Comparison of ENCODE assay signal across 15 cellular contexts in genomic region chr5:30287890-30288289, GRCh38.
DNase-seq lines count a peak whose midpoint lies in the region; ATAC-seq, FAIRE-seq and TF ChIP-seq lines count a peak whose summit lies in the region.
"Had no signal": no experiment of that assay in that cellular context is flagged by ENCODE, and none has a peak within 500 bp of the region (broad histone marks: within the 10 kb centered on the region; RNA-seq: fewer than 3 reads in every experiment).

No MANE protein-coding gene starts in this region.

- peaks cover 6 to 10% of the 10 kb centered on the region in 2 donors for H3K9me3 ChIP-seq in kidney (ENCODE audit: control insufficient read depth in 1 of 2, low read length in 2 of 2)
- H3K9me3 ChIP-seq: HAP-1 had no signal

- H3K4me3 Mint-ChIP-seq in GM23338, result no peak overlapping the region
- H3K4me3 Mint-ChIP-seq: CD14-positive monocyte; CD8-positive, alpha-beta T cell had no signal

- no peaks in the 10 kb centered on the region for H3K27me3 ChIP-seq in GM23338 (ENCODE audit: insufficient read depth)

- TF ChIP-seq CTCF in kidney (IDR thresholded peaks at IDR 0.05; ENCODE audit: borderline replicate concordance, extremely low read depth, insufficient read depth) (no peak), GM23338 (conservative IDR thresholded peaks at IDR 0.05; ENCODE audit: low read depth in 2 of 2) (no peak)

- H3K4me1 Mint-ChIP-seq in GM23338, result no peaks in the 10 kb centered on the region
- H3K4me1 Mint-ChIP-seq: CD14-positive monocyte had no signal

- H3K36me3 ChIP-seq in kidney (ENCODE audit: control insufficient read depth in 1 of 2, insufficient read depth in 2 of 2, low read length in 2 of 2) (no peaks in the 10 kb centered on the region), GM23338 (ENCODE audit: insufficient read depth) (no peaks in the 10 kb centered on the region)
- H3K36me3 ChIP-seq: HAP-1 had no signal

- H3K27ac ChIP-seq in kidney (ENCODE audit: low read depth in 2 of 2, low read length in 2 of 2) (no peak overlapping the region), GM23338 (ENCODE audit: low read depth) (no peak overlapping the region)

- H3K9me2 ChIP-seq in GM23338 (ENCODE audit: insufficient read depth), result peaks cover 4% of the 10 kb centered on the region; the same call in 1 of the 2 replicates

- no peak overlapping the region for H3K4me3 ChIP-seq in kidney (ENCODE audit: low read length in 2 of 2)
- no peak overlapping the region for H3K4me3 ChIP-seq in GM23338
- H3K4me3 ChIP-seq: HAP-1 had no signal

- peaks cover 10% of the 10 kb centered on the region for H3K9me3 Mint-ChIP-seq in GM23338

- in situ Hi-C loops in Caki2 (cut with HindIII; ENCODE audit: low pct_unique_long_range_greater_than_20kb, low sequenced_read_pairs), result no loop called here

- DNase-seq in Caki2 (ENCODE audit: low read depth), result peak; percentile 5
- DNase-seq in RCC 7860 (ENCODE audit: low spot score), result no peak
- no peak for DNase-seq in kidney
- no peak for DNase-seq in activated T-cell treated with anti-CD3 and anti-CD28 coated beads, Interleukin-2, amount 50 U/mL, for 48 hours
- DNase-seq in GM23338 (ENCODE audit: low spot score), result no peak
- DNase-seq: CD8-positive, alpha-beta T cell; COR-L47; DND-41; GF-D8; IMR-90 had no signal

- FAIRE-seq in A204.1 (lab: Jason Lieb, UNC) (peak; percentile 47), RCC 7860 (lab: Jason Lieb, UNC) (peak; percentile 57), kidney (lab: Jason Lieb, UNC) (peak; percentile 55)
- FAIRE-seq: GM19239, H1 had no signal

- H4K20me1 ChIP-seq in GM23338 (replicated peaks; ENCODE audit: insufficient read depth), result no peaks in the 10 kb centered on the region

- no peaks in the 10 kb centered on the region for H3F3A ChIP-seq in GM23338 (replicated peaks; ENCODE audit: low read depth)

- H3K36me3 Mint-ChIP-seq in GM23338 (ENCODE audit: low read depth), result peaks cover 3% of the 10 kb centered on the region; the same call in 2 of the 3 replicates
- H3K36me3 Mint-ChIP-seq: CD14-positive monocyte; CD8-positive, alpha-beta T cell had no signal

- no peak overlapping the region for H3K9ac ChIP-seq in kidney (ENCODE audit: low read length in 2 of 2)

- no peaks in the 10 kb centered on the region for H3K27me3 Mint-ChIP-seq in GM23338 (ENCODE audit: insufficient read depth, low read depth, poor library complexity)

- no peak for ATAC-seq in GM23338
- ATAC-seq: CD8-positive, alpha-beta T cell had no signal

- H3K4me1 ChIP-seq in kidney (ENCODE audit: control insufficient read depth in 1 of 2, insufficient read depth in 1 of 2, low read depth in 1 of 2, low read length in 2 of 2) (no peaks in the 10 kb centered on the region), GM23338 (ENCODE audit: insufficient read depth) (no peaks in the 10 kb centered on the region)
- H3K4me1 ChIP-seq: HAP-1 had no signal

- H2AFZ ChIP-seq in GM23338, result no peak overlapping the region

- intact Hi-C loops in kidney (cut with DNase I), result no loop called here

- H3K4me2 ChIP-seq in GM23338, result no peak overlapping the region

- no peak overlapping the region for H3K27ac Mint-ChIP-seq in GM23338
- H3K27ac Mint-ChIP-seq: CD14-positive monocyte; CD8-positive, alpha-beta T cell had no signal

- H3K79me2 ChIP-seq in GM23338 (replicated peaks; ENCODE audit: insufficient read depth), result no peaks in the 10 kb centered on the region

TF ChIP-seq in GM23338, 12 proteins besides CTCF, POLR2A, EP300 and RAD21:
- TF ChIP-seq STAT1 (IDR thresholded peaks at IDR 0.05; ENCODE audit: unreplicated experiment) (no peak), JUNB (IDR thresholded peaks at IDR 0.05; ENCODE audit: unreplicated experiment) (no peak), ZNF114 (CRISPR knock-in tag; IDR thresholded peaks at IDR 0.05) (no peak), POLR2AphosphoS5 (IDR thresholded peaks at IDR 0.05; ENCODE audit: low read depth) (no peak), ETS1 (IDR thresholded peaks at IDR 0.05) (no peak), CREB1 (CRISPR knock-in tag; IDR thresholded peaks at IDR 0.05; ENCODE audit: low read depth) (no peak), NANOG (IDR thresholded peaks at IDR 0.05; ENCODE audit: borderline replicate concordance) (no peak), EZH2 (IDR thresholded peaks at IDR 0.05; ENCODE audit: low read depth, unreplicated experiment) (no peak), ZNF331 (CRISPR knock-in tag; IDR thresholded peaks at IDR 0.05; ENCODE audit: low read depth) (no peak), EZH2phosphoT487 (IDR thresholded peaks at IDR 0.05; ENCODE audit: unreplicated experiment) (no peak)
- TF ChIP-seq, protein P1, sequence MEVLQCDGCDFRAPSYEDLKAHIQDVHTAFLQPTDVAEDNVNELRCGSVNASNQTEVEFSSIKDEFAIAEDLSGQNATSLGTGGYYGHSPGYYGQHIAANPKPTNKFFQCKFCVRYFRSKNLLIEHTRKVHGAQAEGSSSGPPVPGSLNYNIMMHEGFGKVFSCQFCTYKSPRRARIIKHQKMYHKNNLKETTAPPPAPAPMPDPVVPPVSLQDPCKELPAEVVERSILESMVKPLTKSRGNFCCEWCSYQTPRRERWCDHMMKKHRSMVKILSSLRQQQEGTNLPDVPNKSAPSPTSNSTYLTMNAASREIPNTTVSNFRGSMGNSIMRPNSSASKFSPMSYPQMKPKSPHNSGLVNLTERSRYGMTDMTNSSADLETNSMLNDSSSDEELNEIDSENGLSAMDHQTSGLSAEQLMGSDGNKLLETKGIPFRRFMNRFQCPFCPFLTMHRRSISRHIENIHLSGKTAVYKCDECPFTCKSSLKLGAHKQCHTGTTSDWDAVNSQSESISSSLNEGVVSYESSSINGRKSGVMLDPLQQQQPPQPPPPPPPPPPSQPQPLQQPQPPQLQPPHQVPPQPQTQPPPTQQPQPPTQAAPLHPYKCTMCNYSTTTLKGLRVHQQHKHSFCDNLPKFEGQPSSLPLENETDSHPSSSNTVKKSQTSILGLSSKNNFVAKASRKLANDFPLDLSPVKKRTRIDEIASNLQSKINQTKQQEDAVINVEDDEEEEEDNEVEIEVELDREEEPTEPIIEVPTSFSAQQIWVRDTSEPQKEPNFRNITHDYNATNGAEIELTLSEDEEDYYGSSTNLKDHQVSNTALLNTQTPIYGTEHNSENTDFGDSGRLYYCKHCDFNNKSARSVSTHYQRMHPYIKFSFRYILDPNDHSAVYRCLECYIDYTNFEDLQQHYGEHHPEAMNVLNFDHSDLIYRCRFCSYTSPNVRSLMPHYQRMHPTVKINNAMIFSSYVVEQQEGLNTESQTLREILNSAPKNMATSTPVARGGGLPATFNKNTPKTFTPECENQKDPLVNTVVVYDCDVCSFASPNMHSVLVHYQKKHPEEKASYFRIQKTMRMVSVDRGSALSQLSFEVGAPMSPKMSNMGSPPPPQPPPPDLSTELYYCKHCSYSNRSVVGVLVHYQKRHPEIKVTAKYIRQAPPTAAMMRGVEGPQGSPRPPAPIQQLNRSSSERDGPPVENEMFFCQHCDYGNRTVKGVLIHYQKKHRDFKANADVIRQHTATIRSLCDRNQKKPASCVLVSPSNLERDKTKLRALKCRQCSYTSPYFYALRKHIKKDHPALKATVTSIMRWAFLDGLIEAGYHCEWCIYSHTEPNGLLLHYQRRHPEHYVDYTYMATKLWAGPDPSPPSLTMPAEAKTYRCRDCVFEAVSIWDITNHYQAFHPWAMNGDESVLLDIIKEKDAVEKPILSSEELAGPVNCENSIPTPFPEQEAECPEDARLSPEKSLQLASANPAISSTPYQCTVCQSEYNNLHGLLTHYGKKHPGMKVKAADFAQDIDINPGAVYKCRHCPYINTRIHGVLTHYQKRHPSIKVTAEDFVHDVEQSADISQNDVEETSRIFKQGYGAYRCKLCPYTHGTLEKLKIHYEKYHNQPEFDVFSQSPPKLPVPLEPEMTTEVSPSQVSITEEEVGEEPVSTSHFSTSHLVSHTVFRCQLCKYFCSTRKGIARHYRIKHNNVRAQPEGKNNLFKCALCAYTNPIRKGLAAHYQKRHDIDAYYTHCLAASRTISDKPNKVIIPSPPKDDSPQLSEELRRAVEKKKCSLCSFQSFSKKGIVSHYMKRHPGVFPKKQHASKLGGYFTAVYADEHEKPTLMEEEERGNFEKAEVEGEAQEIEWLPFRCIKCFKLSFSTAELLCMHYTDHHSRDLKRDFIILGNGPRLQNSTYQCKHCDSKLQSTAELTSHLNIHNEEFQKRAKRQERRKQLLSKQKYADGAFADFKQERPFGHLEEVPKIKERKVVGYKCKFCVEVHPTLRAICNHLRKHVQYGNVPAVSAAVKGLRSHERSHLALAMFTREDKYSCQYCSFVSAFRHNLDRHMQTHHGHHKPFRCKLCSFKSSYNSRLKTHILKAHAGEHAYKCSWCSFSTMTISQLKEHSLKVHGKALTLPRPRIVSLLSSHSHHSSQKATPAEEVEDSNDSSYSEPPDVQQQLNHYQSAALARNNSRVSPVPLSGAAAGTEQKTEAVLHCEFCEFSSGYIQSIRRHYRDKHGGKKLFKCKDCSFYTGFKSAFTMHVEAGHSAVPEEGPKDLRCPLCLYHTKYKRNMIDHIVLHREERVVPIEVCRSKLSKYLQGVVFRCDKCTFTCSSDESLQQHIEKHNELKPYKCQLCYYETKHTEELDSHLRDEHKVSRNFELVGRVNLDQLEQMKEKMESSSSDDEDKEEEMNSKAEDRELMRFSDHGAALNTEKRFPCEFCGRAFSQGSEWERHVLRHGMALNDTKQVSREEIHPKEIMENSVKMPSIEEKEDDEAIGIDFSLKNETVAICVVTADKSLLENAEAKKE (CRISPR knock-in tag; IDR thresholded peaks at IDR 0.05), result no peak
